Comparison of ENCODE assay signal across 8 cellular contexts in genomic region chr4:183398298-183399129, GRCh38. TPM values are rescaled to one million over a fixed set of nuclear protein-coding genes. Genes with fewer than 3 reads are reported as not detected.
DNase-seq lines count a peak whose midpoint lies in the region; ATAC-seq and TF ChIP-seq lines count a peak whose summit lies in the region.

No MANE protein-coding gene starts in this region.

- peak; percentile 56 for DNase-seq in Caki2 (ENCODE audit: low read depth)
- DNase-seq in HPDE6-E6E7 (ENCODE audit: extremely low spot score), result peak; percentile 81
- peak; percentile 49 for DNase-seq in SKM-1 (lab: John Stamatoyannopoulos, UW; ENCODE audit: unreplicated experiment)
- DNase-seq in activated naive CD8-positive, alpha-beta T cell treated with anti-CD3 and anti-CD28 coated beads, Interleukin-2, amount 50 U/mL, for 16 hours (ENCODE audit: low read depth, low spot score), result peak; percentile 21
- DNase-seq in heart right ventricle, result peak; percentile 56 to 74
- peak; percentile 56 for DNase-seq in pons (ENCODE audit: low spot score)
- peak; percentile 74 for DNase-seq in transverse colon

- ATAC-seq in GM19467 (IDR thresholded peaks at IDR 0.05; ENCODE audit: unreplicated experiment) (peak; percentile 92), heart right ventricle (peak; percentile 81 to 94 (median 88))

- peak overlapping the region in 6 of 10 donors; percentile 15 to 86 (median 38) for H3K27ac ChIP-seq in heart right ventricle
- H3K27ac ChIP-seq in transverse colon, result peak overlapping the region; percentile 29 to 71 (median 37)

- peak; percentile 15 for TF ChIP-seq POLR2A in transverse colon (IDR thresholded peaks at IDR 0.05)

- no peak for TF ChIP-seq EP300 in transverse colon (IDR thresholded peaks at IDR 0.05; ENCODE audit: low read depth)

- H3K4me1 ChIP-seq in heart right ventricle, result peaks cover 0 to 41% (median 8%) of the 10 kb centered on the region in 9 donors
- H3K4me1 ChIP-seq in transverse colon, result peaks cover 6 to 9% (median 8%) of the 10 kb centered on the region in 4 donors

- H3K27me3 ChIP-seq in heart right ventricle (no peaks in the 10 kb centered on the region), transverse colon (no peaks in the 10 kb centered on the region)

- peak overlapping the region; percentile 28 to 64 (median 62) for H3K4me3 ChIP-seq in heart right ventricle
- peak overlapping the region; percentile 36 to 65 (median 57) for H3K4me3 ChIP-seq in transverse colon

- in situ Hi-C loops in Caki2 (cut with HindIII; ENCODE audit: low pct_unique_long_range_greater_than_20kb, low sequenced_read_pairs), result no loop called here
- in situ Hi-C loops in transverse colon (cut with MboI; ENCODE audit: low pct_ligation_motif_present in 1 of 4, low pct_unique_long_range_greater_than_20kb in 1 of 4, low sequenced_read_pairs in 3 of 4), result no loop called here

- H3K9me3 ChIP-seq in heart right ventricle (no peaks in the 10 kb centered on the region), transverse colon (no peaks in the 10 kb centered on the region)

- WGBS in heart right ventricle, 2 donors, result 2% methylated on average over 61 of the region's 61 CpGs
- 1 to 5% methylated on average over 10 to 40 of the region's 61 CpGs for WGBS in transverse colon (ENCODE audit: low coverage in 1 of 2), 2 donors

- intact Hi-C loops in heart right ventricle (cut with DNase I), result loop anchor here in 3 of 10 donors (5.0 to 10.0 kb wide), 3 partner anchors 84 to 461 kb away; no protein-coding TSS in a partner anchor
- intact Hi-C loops in transverse colon (cut with DNase I; ENCODE audit: low total_unique reads), result no loop called here

- H3K36me3 ChIP-seq in heart right ventricle, result no peaks in the 10 kb centered on the region
- no peaks in the 10 kb centered on the region for H3K36me3 ChIP-seq in transverse colon

- TF ChIP-seq CTCF in heart right ventricle (IDR thresholded peaks at IDR 0.05) (peak; percentile 21 to 76 (median 55)), transverse colon (IDR thresholded peaks at IDR 0.05) (peak; percentile 40 to 59 (median 54))

RNA-seq across cellular contexts. Expression of gene CDKN2AIP, which starts 45.9 kb away (rescaled TPM):
- 8.3 and 15.2 TPM in 2 replicates for total RNA-seq in Caki2 (2014; rRNA removed; shearing (Covaris generic); ENCODE audit: low replicate concordance)
- 10 to 100 TPM in 5 of 10 donors, 1 to 10 TPM in 5; 8.0 to 12.7 (median 10.0) TPM for total RNA-seq in heart right ventricle
- 1 to 10 TPM; 5.6 to 7.0 TPM for polyA plus RNA-seq in heart right ventricle
- total RNA-seq in transverse colon, result 10 to 100 TPM; 13.9 to 26.2 (median 24.7) TPM

Comparison
In these comparisons a context has a peak if more than half of its experiments do, and no peak if none do; other contexts are left out.
1. Peak in every context shown above with its lines: DNase-seq, ATAC-seq, H3K4me3 ChIP-seq and H3K27ac ChIP-seq.
2. DNase-seq: peak in every context shown above with its lines; median percentile 81 in HPDE6-E6E7; 74 in transverse colon; 65 in heart right ventricle; 56 in Caki2; 56 in pons; 49 in SKM-1; 21 in activated naive CD8-positive, alpha-beta T cell treated with anti-CD3 and anti-CD28 coated beads, Interleukin-2, amount 50 U/mL, for 16 hours.